In the genomic region with DNA sequence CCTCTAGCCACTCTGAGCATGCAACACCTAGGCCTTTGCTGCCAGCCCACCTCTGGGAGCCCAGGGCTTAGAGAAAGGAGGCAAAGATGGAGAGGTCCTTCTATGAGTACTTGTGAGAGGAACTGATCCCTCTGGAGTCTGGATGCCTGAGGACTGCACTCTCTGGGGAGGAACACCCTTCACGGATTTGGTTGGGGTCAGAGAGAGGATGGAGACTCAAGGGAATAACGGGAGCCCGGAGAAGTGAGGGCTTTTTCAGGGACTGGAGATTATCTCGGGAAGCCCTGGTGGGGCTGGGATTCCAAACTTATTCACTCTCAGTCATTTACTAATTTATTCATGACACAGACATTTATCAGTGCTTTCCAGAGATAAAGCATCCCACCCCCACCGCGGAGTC, we compare ENCODE assay signal across 1 cellular context.
TF ChIP-seq lines count a peak whose summit lies in the region.

No MANE protein-coding gene starts in this region.

TF ChIP-seq in WTC11, 78 proteins besides CTCF, POLR2A, EP300 and RAD21 (continued from another document):
- TF ChIP-seq, protein P1, sequence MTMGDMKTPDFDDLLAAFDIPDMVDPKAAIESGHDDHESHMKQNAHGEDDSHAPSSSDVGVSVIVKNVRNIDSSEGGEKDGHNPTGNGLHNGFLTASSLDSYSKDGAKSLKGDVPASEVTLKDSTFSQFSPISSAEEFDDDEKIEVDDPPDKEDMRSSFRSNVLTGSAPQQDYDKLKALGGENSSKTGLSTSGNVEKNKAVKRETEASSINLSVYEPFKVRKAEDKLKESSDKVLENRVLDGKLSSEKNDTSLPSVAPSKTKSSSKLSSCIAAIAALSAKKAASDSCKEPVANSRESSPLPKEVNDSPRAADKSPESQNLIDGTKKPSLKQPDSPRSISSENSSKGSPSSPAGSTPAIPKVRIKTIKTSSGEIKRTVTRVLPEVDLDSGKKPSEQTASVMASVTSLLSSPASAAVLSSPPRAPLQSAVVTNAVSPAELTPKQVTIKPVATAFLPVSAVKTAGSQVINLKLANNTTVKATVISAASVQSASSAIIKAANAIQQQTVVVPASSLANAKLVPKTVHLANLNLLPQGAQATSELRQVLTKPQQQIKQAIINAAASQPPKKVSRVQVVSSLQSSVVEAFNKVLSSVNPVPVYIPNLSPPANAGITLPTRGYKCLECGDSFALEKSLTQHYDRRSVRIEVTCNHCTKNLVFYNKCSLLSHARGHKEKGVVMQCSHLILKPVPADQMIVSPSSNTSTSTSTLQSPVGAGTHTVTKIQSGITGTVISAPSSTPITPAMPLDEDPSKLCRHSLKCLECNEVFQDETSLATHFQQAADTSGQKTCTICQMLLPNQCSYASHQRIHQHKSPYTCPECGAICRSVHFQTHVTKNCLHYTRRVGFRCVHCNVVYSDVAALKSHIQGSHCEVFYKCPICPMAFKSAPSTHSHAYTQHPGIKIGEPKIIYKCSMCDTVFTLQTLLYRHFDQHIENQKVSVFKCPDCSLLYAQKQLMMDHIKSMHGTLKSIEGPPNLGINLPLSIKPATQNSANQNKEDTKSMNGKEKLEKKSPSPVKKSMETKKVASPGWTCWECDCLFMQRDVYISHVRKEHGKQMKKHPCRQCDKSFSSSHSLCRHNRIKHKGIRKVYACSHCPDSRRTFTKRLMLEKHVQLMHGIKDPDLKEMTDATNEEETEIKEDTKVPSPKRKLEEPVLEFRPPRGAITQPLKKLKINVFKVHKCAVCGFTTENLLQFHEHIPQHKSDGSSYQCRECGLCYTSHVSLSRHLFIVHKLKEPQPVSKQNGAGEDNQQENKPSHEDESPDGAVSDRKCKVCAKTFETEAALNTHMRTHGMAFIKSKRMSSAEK (CRISPR knock-in tag; IDR thresholded peaks at IDR 0.05; ENCODE audit: borderline replicate concordance), result no peak
- no peak for TF ChIP-seq CREM (CRISPR knock-in tag; IDR thresholded peaks at IDR 0.05)
- TF ChIP-seq, protein P2, sequence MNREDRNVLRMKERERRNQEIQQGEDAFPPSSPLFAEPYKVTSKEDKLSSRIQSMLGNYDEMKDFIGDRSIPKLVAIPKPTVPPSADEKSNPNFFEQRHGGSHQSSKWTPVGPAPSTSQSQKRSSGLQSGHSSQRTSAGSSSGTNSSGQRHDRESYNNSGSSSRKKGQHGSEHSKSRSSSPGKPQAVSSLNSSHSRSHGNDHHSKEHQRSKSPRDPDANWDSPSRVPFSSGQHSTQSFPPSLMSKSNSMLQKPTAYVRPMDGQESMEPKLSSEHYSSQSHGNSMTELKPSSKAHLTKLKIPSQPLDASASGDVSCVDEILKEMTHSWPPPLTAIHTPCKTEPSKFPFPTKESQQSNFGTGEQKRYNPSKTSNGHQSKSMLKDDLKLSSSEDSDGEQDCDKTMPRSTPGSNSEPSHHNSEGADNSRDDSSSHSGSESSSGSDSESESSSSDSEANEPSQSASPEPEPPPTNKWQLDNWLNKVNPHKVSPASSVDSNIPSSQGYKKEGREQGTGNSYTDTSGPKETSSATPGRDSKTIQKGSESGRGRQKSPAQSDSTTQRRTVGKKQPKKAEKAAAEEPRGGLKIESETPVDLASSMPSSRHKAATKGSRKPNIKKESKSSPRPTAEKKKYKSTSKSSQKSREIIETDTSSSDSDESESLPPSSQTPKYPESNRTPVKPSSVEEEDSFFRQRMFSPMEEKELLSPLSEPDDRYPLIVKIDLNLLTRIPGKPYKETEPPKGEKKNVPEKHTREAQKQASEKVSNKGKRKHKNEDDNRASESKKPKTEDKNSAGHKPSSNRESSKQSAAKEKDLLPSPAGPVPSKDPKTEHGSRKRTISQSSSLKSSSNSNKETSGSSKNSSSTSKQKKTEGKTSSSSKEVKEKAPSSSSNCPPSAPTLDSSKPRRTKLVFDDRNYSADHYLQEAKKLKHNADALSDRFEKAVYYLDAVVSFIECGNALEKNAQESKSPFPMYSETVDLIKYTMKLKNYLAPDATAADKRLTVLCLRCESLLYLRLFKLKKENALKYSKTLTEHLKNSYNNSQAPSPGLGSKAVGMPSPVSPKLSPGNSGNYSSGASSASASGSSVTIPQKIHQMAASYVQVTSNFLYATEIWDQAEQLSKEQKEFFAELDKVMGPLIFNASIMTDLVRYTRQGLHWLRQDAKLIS (CRISPR knock-in tag; IDR thresholded peaks at IDR 0.05; ENCODE audit: borderline replicate concordance), result no peak
- TF ChIP-seq, protein P3, sequence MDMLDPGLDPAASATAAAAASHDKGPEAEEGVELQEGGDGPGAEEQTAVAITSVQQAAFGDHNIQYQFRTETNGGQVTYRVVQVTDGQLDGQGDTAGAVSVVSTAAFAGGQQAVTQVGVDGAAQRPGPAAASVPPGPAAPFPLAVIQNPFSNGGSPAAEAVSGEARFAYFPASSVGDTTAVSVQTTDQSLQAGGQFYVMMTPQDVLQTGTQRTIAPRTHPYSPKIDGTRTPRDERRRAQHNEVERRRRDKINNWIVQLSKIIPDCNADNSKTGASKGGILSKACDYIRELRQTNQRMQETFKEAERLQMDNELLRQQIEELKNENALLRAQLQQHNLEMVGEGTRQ (CRISPR knock-in tag; IDR thresholded peaks at IDR 0.05), result no peak
- no peak for TF ChIP-seq FOXP1 (CRISPR knock-in tag; IDR thresholded peaks at IDR 0.05; ENCODE audit: borderline replicate concordance)
- TF ChIP-seq HMGA2 (CRISPR knock-in tag; IDR thresholded peaks at IDR 0.05), result no peak
- no peak for TF ChIP-seq CREB1 (CRISPR knock-in tag; IDR thresholded peaks at IDR 0.05)
- TF ChIP-seq, protein P4, sequence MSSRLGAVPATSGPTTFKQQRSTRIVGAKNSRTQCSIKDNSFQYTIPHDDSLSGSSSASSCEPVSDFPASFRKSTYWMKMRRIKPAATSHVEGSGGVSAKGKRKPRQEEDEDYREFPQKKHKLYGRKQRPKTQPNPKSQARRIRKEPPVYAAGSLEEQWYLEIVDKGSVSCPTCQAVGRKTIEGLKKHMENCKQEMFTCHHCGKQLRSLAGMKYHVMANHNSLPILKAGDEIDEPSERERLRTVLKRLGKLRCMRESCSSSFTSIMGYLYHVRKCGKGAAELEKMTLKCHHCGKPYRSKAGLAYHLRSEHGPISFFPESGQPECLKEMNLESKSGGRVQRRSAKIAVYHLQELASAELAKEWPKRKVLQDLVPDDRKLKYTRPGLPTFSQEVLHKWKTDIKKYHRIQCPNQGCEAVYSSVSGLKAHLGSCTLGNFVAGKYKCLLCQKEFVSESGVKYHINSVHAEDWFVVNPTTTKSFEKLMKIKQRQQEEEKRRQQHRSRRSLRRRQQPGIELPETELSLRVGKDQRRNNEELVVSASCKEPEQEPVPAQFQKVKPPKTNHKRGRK (CRISPR knock-in tag; IDR thresholded peaks at IDR 0.05; ENCODE audit: borderline replicate concordance), result no peak
- no peak for TF ChIP-seq TCF7 (CRISPR knock-in tag; IDR thresholded peaks at IDR 0.05; ENCODE audit: low read depth)
- TF ChIP-seq ZNF138 (CRISPR knock-in tag; conservative IDR thresholded peaks at IDR 0.05), result no peak
- TF ChIP-seq RORB (CRISPR knock-in tag; IDR thresholded peaks at IDR 0.05), result no peak
- TF ChIP-seq FOXJ3 (CRISPR knock-in tag; IDR thresholded peaks at IDR 0.05; ENCODE audit: borderline replicate concordance), result no peak
- TF ChIP-seq KAT7 (CRISPR knock-in tag; IDR thresholded peaks at IDR 0.05; ENCODE audit: borderline replicate concordance), result no peak
- no peak for TF ChIP-seq ETV6 (CRISPR knock-in tag; IDR thresholded peaks at IDR 0.05)
- no peak for TF ChIP-seq NR3C1 (CRISPR knock-in tag; conservative IDR thresholded peaks at IDR 0.05; ENCODE audit: low read depth)
- TF ChIP-seq, protein P5, sequence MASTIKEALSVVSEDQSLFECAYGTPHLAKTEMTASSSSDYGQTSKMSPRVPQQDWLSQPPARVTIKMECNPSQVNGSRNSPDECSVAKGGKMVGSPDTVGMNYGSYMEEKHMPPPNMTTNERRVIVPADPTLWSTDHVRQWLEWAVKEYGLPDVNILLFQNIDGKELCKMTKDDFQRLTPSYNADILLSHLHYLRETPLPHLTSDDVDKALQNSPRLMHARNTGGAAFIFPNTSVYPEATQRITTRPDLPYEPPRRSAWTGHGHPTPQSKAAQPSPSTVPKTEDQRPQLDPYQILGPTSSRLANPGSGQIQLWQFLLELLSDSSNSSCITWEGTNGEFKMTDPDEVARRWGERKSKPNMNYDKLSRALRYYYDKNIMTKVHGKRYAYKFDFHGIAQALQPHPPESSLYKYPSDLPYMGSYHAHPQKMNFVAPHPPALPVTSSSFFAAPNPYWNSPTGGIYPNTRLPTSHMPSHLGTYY (CRISPR knock-in tag; IDR thresholded peaks at IDR 0.05), result no peak
